In genomic region chr6:7267521-7268091, GRCh38 we compare ENCODE assay signal across 8 cellular contexts. TPM values are rescaled to one million over a fixed set of nuclear protein-coding genes. Genes with fewer than 3 reads are reported as not detected.
DNase-seq lines count a peak whose midpoint lies in the region; ATAC-seq and TF ChIP-seq lines count a peak whose summit lies in the region.
"Had no signal": no experiment of that assay in that cellular context is flagged by ENCODE, and none has a peak within 500 bp of the region (broad histone marks: within the 10 kb centered on the region; RNA-seq: fewer than 3 reads in every experiment).

No MANE protein-coding gene starts in this region.

- RAD21 ChIA-PET in HCT116 (lab: Charles Lee; ENCODE audit: low non-redundant PET in 1 of 2, low total read pairs in 2 of 2, uncharacterized antibody in 2 of 2, unreplicated experiment in 2 of 2) = interaction anchor here in 1 of 2 experiments (0.6 kb wide), 1 partner anchor 545 kb away, joined by 8 read pairs; no protein-coding TSS in a partner anchor

- H3K4me2 ChIP-seq in HCT116 (ENCODE audit: low read length) (peak overlapping the region; percentile 42), skeletal muscle satellite cell (ENCODE audit: low read length) (peak overlapping the region; percentile 54)

- no peak for TF ChIP-seq RAD21 in HCT116 (IDR thresholded peaks at IDR 0.05; ENCODE audit: low read depth)

- H3K79me2 ChIP-seq in HCT116 (ENCODE audit: insufficient read depth, low read length) = no peaks in the 10 kb centered on the region

- TF ChIP-seq CTCF in HCT116 (IDR thresholded peaks at IDR 0.05 in 2 of 3, conservative IDR thresholded peaks at IDR 0.05 in 1 of 3; ENCODE audit: borderline replicate concordance in 1 of 3, insufficient read depth in 1 of 3, low read depth in 2 of 3, low read length in 2 of 3) (no peak), fibroblast of villous mesenchyme (IDR thresholded peaks at IDR 0.05; ENCODE audit: insufficient read depth, low read depth, low read length) (no peak)

- H3K4me1 Mint-ChIP-seq in activated naive CD4-positive, alpha-beta T cell treated with anti-CD3 and anti-CD28 coated beads, Interleukin-2, amount 10 ng/mL, durations not matched to agents 7 days and 5 days = no peaks in the 10 kb centered on the region

- no peaks in the 10 kb centered on the region for H3K36me3 ChIP-seq in HCT116 (ENCODE audit: control insufficient read depth in 1 of 2, insufficient read depth in 2 of 2, low read length in 2 of 2)
- H3K36me3 ChIP-seq in skeletal muscle satellite cell (ENCODE audit: insufficient read depth, low read length) = no peaks in the 10 kb centered on the region

- POLR2A ChIA-PET in HCT116 (lab: Charles Lee) = no interaction called here

- no peaks in the 10 kb centered on the region for H3K27me3 ChIP-seq in HCT116 (ENCODE audit: insufficient read depth, low read length)
- no peaks in the 10 kb centered on the region for H3K27me3 ChIP-seq in skeletal muscle satellite cell (ENCODE audit: control insufficient read depth, insufficient read depth, low read length)

- H3K9ac ChIP-seq in HCT116 (ENCODE audit: low read length) = no peak overlapping the region
- H3K9ac ChIP-seq in skeletal muscle satellite cell (ENCODE audit: low read depth, low read length) = no peak overlapping the region

- no peak overlapping the region for H3K4me3 Mint-ChIP-seq in activated naive CD4-positive, alpha-beta T cell treated with anti-CD3 and anti-CD28 coated beads, Interleukin-2, amount 10 ng/mL, durations not matched to agents 7 days and 5 days

- peak; percentile 54 for DNase-seq in HCT116 (ENCODE audit: low read depth, low spot score)
- peak; percentile 50 for DNase-seq in RPMI8226
- DNase-seq in fibroblast of villous mesenchyme (ENCODE audit: low read depth) = peak; percentile 76
- DNase-seq in activated naive CD4-positive, alpha-beta T cell treated with anti-CD3 and anti-CD28 coated beads, Interleukin-2, amount 10 ng/mL, durations not matched to agents 7 days and 5 days = no peak

- no peaks in the 10 kb centered on the region for H4K20me1 ChIP-seq in HCT116 (ENCODE audit: insufficient read depth)

- intact Hi-C loops in HCT116 (cut with micrococcal nuclease) = no loop called here

- no peaks in the 10 kb centered on the region for H3K36me3 Mint-ChIP-seq in activated naive CD4-positive, alpha-beta T cell treated with anti-CD3 and anti-CD28 coated beads, Interleukin-2, amount 10 ng/mL, durations not matched to agents 7 days and 5 days

- H3K27ac ChIP-seq in HCT116 (ENCODE audit: low read depth, low read length) = peak overlapping the region; percentile 57
- H3K27ac ChIP-seq: HL-60 had no signal

- CTCF ChIA-PET in HCT116 (lab: Charles Lee) = no interaction called here
- CTCF ChIA-PET in activated naive CD4-positive, alpha-beta T cell treated with anti-CD3 and anti-CD28 coated beads, Interleukin-2, amount 10 ng/mL, durations not matched to agents 7 days and 5 days (lab: Charles Lee) = no interaction called here

- H3K9me3 ChIP-seq in HCT116 (ENCODE audit: control insufficient read depth in 1 of 2, insufficient read depth in 1 of 2, low read depth in 1 of 2, low read length in 2 of 2) (no peaks in the 10 kb centered on the region), skeletal muscle satellite cell (replicated peaks; ENCODE audit: low read length) (no peaks in the 10 kb centered on the region)

- H3K27ac Mint-ChIP-seq in activated naive CD4-positive, alpha-beta T cell treated with anti-CD3 and anti-CD28 coated beads, Interleukin-2, amount 10 ng/mL, durations not matched to agents 7 days and 5 days = no peak overlapping the region

- H3K4me3 ChIP-seq in HCT116 (replicated peaks in 1 of 2; ENCODE audit: low read depth in 1 of 2, low read length in 2 of 2) (no peak overlapping the region), fibroblast of villous mesenchyme (ENCODE audit: low read depth, low read length) (no peak overlapping the region), skeletal muscle satellite cell (ENCODE audit: low read length) (peak overlapping the region; percentile 7)

- ATAC-seq in HCT116 = peak; percentile 90
- no peak for ATAC-seq in HG03095 (IDR thresholded peaks at IDR 0.05; ENCODE audit: unreplicated experiment)
- ATAC-seq in GM19035 (IDR thresholded peaks at IDR 0.05; ENCODE audit: unreplicated experiment) = no peak

- peaks cover 3% of the 10 kb centered on the region for H3K9me3 Mint-ChIP-seq in activated naive CD4-positive, alpha-beta T cell treated with anti-CD3 and anti-CD28 coated beads, Interleukin-2, amount 10 ng/mL, durations not matched to agents 7 days and 5 days

- H3K4me1 ChIP-seq in HCT116 (ENCODE audit: control insufficient read depth in 1 of 2, insufficient read depth in 2 of 2, low read length in 2 of 2) = peaks cover 9 to 18% of the 10 kb centered on the region in 2 experiments
- peaks cover 16% of the 10 kb centered on the region for H3K4me1 ChIP-seq in skeletal muscle satellite cell (ENCODE audit: control insufficient read depth, insufficient read depth, low read length)

- TF ChIP-seq POLR2A in HCT116 (IDR thresholded peaks at IDR 0.05; ENCODE audit: borderline replicate concordance, extremely low read depth, insufficient read depth, insufficient read length) = no peak

- peaks cover 17% of the 10 kb centered on the region for H3K27me3 Mint-ChIP-seq in activated naive CD4-positive, alpha-beta T cell treated with anti-CD3 and anti-CD28 coated beads, Interleukin-2, amount 10 ng/mL, durations not matched to agents 7 days and 5 days

- no TSS peak for BruUV-seq in HCT116 (replicated peaks; lab: Mats Ljungman, UMichigan)

- H2AFZ ChIP-seq in HCT116 (ENCODE audit: low read depth, low read length, poor library complexity, severe bottlenecking) = no peak overlapping the region

- H3K9me2 ChIP-seq in HCT116 (ENCODE audit: insufficient read depth) = no peaks in the 10 kb centered on the region

TF ChIP-seq in HCT116, 20 proteins besides CTCF, POLR2A, EP300 and RAD21:
- TF ChIP-seq EZH2phosphoT487 (IDR thresholded peaks at IDR 0.05; ENCODE audit: borderline replicate concordance) (no peak), FOSL1 (IDR thresholded peaks at IDR 0.05; ENCODE audit: low read depth) (peak; percentile 60; the same call in 1 of the 2 replicates), ZNF274 (IDR thresholded peaks at IDR 0.05; ENCODE audit: low read depth, low read length) (no peak), EGR1 (IDR thresholded peaks at IDR 0.05; ENCODE audit: low read depth) (peak; percentile 65; the same call in 1 of the 2 replicates), SP1 (IDR thresholded peaks at IDR 0.05; ENCODE audit: low read depth) (peak; percentile 62), POLR2AphosphoS5 (IDR thresholded peaks at IDR 0.05; ENCODE audit: low read depth, low read length) (peak; percentile 46)

RNA-seq across cellular contexts. Expression of gene SSR1, which starts 45.4 kb away (rescaled TPM):
- total RNA-seq in HCT116 (2021; ENCODE audit: unreplicated experiment) (127 TPM), fibroblast of villous mesenchyme (91.2 and 203 TPM in 2 replicates)
- polyA plus RNA-seq in HCT116 (2012) = 85.0 and 88.0 TPM in 2 replicates
- 129 and 145 TPM in 2 replicates for total RNA-seq in skeletal muscle satellite cell (2012; rRNA removed)
